In genomic region chr9:77807295-77807694, GRCh38 we compare ENCODE assay signal across 3 cellular contexts.
TF ChIP-seq lines count a peak whose summit lies in the region.

No MANE protein-coding gene starts in this region.

TF ChIP-seq in IMR-90, 13 proteins besides CTCF, POLR2A, EP300 and RAD21:
- no peak for TF ChIP-seq CHD1 (IDR thresholded peaks at IDR 0.05; ENCODE audit: low read depth, low read length)
- peak; percentile 95 for TF ChIP-seq CEBPB (IDR thresholded peaks at IDR 0.05; ENCODE audit: low read depth, low read length)
- TF ChIP-seq BHLHE40 (IDR thresholded peaks at IDR 0.05; ENCODE audit: low read depth, low read length): peak; percentile 83
- no peak for TF ChIP-seq MAFK (IDR thresholded peaks at IDR 0.05; ENCODE audit: low read depth, low read length)
- no peak for TF ChIP-seq MXI1 (IDR thresholded peaks at IDR 0.05; ENCODE audit: borderline replicate concordance, low read depth, low read length)
- TF ChIP-seq USF2 (IDR thresholded peaks at IDR 0.05; ENCODE audit: low read depth, low read length): peak; percentile 79
- peak; percentile 65 for TF ChIP-seq RCOR1 (IDR thresholded peaks at IDR 0.05; ENCODE audit: insufficient replicate concordance, low read length)
- no peak for TF ChIP-seq NFE2L2 (IDR thresholded peaks at IDR 0.05; ENCODE audit: low read depth, low read length)
- peak; percentile 79 for TF ChIP-seq FOS (IDR thresholded peaks at IDR 0.05; ENCODE audit: low read depth, low read length)
- TF ChIP-seq RFX5 (IDR thresholded peaks at IDR 0.05; ENCODE audit: low read depth, low read length): no peak
- TF ChIP-seq SMC3 (IDR thresholded peaks at IDR 0.05; ENCODE audit: low read depth, low read length): 0 out of 2 replicates have a peak, but pooled peaks have one; percentile 1
- no peak for TF ChIP-seq MAZ (IDR thresholded peaks at IDR 0.05; ENCODE audit: borderline replicate concordance, low read depth, low read length)
- TF ChIP-seq, protein P1, sequence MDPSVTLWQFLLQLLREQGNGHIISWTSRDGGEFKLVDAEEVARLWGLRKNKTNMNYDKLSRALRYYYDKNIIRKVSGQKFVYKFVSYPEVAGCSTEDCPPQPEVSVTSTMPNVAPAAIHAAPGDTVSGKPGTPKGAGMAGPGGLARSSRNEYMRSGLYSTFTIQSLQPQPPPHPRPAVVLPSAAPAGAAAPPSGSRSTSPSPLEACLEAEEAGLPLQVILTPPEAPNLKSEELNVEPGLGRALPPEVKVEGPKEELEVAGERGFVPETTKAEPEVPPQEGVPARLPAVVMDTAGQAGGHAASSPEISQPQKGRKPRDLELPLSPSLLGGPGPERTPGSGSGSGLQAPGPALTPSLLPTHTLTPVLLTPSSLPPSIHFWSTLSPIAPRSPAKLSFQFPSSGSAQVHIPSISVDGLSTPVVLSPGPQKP (IDR thresholded peaks at IDR 0.05; ENCODE audit: borderline replicate concordance, low read depth, low read length): no peak

TF ChIP-seq in GM12878, 131 proteins besides CTCF, POLR2A, EP300 and RAD21 (continues in another document):
- no peak for TF ChIP-seq NR2F1 (conservative IDR thresholded peaks at IDR 0.05)
- TF ChIP-seq SP1 (IDR thresholded peaks at IDR 0.05; ENCODE audit: low read depth, low read length): no peak
- TF ChIP-seq, protein P2, sequence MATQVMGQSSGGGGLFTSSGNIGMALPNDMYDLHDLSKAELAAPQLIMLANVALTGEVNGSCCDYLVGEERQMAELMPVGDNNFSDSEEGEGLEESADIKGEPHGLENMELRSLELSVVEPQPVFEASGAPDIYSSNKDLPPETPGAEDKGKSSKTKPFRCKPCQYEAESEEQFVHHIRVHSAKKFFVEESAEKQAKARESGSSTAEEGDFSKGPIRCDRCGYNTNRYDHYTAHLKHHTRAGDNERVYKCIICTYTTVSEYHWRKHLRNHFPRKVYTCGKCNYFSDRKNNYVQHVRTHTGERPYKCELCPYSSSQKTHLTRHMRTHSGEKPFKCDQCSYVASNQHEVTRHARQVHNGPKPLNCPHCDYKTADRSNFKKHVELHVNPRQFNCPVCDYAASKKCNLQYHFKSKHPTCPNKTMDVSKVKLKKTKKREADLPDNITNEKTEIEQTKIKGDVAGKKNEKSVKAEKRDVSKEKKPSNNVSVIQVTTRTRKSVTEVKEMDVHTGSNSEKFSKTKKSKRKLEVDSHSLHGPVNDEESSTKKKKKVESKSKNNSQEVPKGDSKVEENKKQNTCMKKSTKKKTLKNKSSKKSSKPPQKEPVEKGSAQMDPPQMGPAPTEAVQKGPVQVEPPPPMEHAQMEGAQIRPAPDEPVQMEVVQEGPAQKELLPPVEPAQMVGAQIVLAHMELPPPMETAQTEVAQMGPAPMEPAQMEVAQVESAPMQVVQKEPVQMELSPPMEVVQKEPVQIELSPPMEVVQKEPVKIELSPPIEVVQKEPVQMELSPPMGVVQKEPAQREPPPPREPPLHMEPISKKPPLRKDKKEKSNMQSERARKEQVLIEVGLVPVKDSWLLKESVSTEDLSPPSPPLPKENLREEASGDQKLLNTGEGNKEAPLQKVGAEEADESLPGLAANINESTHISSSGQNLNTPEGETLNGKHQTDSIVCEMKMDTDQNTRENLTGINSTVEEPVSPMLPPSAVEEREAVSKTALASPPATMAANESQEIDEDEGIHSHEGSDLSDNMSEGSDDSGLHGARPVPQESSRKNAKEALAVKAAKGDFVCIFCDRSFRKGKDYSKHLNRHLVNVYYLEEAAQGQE (IDR thresholded peaks at IDR 0.05; ENCODE audit: low read depth, low read length): no peak
- TF ChIP-seq ZBED1 (IDR thresholded peaks at IDR 0.05; ENCODE audit: borderline replicate concordance): no peak
- no peak for TF ChIP-seq E2F8 (IDR thresholded peaks at IDR 0.05; ENCODE audit: low read depth, partially characterized antibody)
- no peak for TF ChIP-seq YBX1 (IDR thresholded peaks at IDR 0.05)
- TF ChIP-seq GABPA (IDR thresholded peaks at IDR 0.05; ENCODE audit: low read depth): no peak
- no peak for TF ChIP-seq ZNF384 (IDR thresholded peaks at IDR 0.05; ENCODE audit: borderline replicate concordance, low read depth, low read length)
- no peak for TF ChIP-seq MXI1 (IDR thresholded peaks at IDR 0.05; ENCODE audit: low read depth, low read length)
- no peak for TF ChIP-seq CEBPZ (IDR thresholded peaks at IDR 0.05; ENCODE audit: low read depth, low read length)
- TF ChIP-seq LARP7 (IDR thresholded peaks at IDR 0.05): no peak

TF ChIP-seq in HepG2, 621 proteins besides CTCF, POLR2A, EP300 and RAD21 (continues in another document):
- TF ChIP-seq DPF2 (CRISPR knock-in tag; IDR thresholded peaks at IDR 0.05; ENCODE audit: borderline replicate concordance, low read depth) (0 out of 2 replicates have a peak, but pooled peaks have one; percentile 31), ZNF101 (CRISPR knock-in tag; IDR thresholded peaks at IDR 0.05; ENCODE audit: borderline replicate concordance, low read depth) (no peak), TBX2 (CRISPR knock-in tag; IDR thresholded peaks at IDR 0.05; ENCODE audit: borderline replicate concordance) (no peak), ZNF598 (CRISPR knock-in tag; IDR thresholded peaks at IDR 0.05; ENCODE audit: borderline replicate concordance) (no peak), ZFP36L2 (CRISPR knock-in tag; IDR thresholded peaks at IDR 0.05) (no peak), RCOR2 (CRISPR knock-in tag; IDR thresholded peaks at IDR 0.05) (no peak), RNF2 (conservative IDR thresholded peaks at IDR 0.05; ENCODE audit: low read depth) (no peak), HOXA5 (CRISPR knock-in tag; IDR thresholded peaks at IDR 0.05) (no peak), GATAD2A (CRISPR knock-in tag; IDR thresholded peaks at IDR 0.05) (peak; percentile 59; the same call in 1 of the 2 replicates), TAF1 (CRISPR knock-in tag; IDR thresholded peaks at IDR 0.05) (no peak), ZNF337 (CRISPR knock-in tag; IDR thresholded peaks at IDR 0.05; ENCODE audit: borderline replicate concordance, low read depth) (no peak), ZNF121 (CRISPR knock-in tag; IDR thresholded peaks at IDR 0.05) (no peak), KLF9 (CRISPR knock-in tag; IDR thresholded peaks at IDR 0.05; ENCODE audit: low read depth) (no peak), CEBPG (CRISPR knock-in tag; IDR thresholded peaks at IDR 0.05) (peak; percentile 28; the same call in 1 of the 2 replicates)
- TF ChIP-seq, protein P3, sequence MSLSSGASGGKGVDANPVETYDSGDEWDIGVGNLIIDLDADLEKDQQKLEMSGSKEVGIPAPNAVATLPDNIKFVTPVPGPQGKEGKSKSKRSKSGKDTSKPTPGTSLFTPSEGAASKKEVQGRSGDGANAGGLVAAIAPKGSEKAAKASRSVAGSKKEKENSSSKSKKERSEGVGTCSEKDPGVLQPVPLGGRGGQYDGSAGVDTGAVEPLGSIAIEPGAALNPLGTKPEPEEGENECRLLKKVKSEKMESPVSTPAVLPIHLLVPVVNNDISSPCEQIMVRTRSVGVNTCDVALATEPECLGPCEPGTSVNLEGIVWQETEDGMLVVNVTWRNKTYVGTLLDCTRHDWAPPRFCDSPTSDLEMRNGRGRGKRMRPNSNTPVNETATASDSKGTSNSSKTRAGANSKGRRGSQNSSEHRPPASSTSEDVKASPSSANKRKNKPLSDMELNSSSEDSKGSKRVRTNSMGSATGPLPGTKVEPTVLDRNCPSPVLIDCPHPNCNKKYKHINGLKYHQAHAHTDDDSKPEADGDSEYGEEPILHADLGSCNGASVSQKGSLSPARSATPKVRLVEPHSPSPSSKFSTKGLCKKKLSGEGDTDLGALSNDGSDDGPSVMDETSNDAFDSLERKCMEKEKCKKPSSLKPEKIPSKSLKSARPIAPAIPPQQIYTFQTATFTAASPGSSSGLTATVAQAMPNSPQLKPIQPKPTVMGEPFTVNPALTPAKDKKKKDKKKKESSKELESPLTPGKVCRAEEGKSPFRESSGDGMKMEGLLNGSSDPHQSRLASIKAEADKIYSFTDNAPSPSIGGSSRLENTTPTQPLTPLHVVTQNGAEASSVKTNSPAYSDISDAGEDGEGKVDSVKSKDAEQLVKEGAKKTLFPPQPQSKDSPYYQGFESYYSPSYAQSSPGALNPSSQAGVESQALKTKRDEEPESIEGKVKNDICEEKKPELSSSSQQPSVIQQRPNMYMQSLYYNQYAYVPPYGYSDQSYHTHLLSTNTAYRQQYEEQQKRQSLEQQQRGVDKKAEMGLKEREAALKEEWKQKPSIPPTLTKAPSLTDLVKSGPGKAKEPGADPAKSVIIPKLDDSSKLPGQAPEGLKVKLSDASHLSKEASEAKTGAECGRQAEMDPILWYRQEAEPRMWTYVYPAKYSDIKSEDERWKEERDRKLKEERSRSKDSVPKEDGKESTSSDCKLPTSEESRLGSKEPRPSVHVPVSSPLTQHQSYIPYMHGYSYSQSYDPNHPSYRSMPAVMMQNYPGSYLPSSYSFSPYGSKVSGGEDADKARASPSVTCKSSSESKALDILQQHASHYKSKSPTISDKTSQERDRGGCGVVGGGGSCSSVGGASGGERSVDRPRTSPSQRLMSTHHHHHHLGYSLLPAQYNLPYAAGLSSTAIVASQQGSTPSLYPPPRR (CRISPR knock-in tag; IDR thresholded peaks at IDR 0.05; ENCODE audit: borderline replicate concordance): 0 out of 2 replicates have a peak, but pooled peaks have one; percentile 2
- TF ChIP-seq, protein P4, sequence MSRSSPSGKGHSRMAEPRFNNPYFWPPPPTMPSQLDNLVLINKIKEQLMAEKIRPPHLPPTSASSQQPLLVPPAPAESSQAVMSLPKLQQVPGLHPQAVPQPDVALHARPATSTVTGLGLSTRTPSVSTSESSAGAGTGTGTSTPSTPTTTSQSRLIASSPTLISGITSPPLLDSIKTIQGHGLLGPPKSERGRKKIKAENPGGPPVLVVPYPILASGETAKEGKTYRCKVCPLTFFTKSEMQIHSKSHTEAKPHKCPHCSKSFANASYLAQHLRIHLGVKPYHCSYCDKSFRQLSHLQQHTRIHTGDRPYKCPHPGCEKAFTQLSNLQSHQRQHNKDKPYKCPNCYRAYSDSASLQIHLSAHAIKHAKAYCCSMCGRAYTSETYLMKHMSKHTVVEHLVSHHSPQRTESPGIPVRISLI (CRISPR knock-in tag; IDR thresholded peaks at IDR 0.05; ENCODE audit: borderline replicate concordance): no peak
- TF ChIP-seq, protein P5, sequence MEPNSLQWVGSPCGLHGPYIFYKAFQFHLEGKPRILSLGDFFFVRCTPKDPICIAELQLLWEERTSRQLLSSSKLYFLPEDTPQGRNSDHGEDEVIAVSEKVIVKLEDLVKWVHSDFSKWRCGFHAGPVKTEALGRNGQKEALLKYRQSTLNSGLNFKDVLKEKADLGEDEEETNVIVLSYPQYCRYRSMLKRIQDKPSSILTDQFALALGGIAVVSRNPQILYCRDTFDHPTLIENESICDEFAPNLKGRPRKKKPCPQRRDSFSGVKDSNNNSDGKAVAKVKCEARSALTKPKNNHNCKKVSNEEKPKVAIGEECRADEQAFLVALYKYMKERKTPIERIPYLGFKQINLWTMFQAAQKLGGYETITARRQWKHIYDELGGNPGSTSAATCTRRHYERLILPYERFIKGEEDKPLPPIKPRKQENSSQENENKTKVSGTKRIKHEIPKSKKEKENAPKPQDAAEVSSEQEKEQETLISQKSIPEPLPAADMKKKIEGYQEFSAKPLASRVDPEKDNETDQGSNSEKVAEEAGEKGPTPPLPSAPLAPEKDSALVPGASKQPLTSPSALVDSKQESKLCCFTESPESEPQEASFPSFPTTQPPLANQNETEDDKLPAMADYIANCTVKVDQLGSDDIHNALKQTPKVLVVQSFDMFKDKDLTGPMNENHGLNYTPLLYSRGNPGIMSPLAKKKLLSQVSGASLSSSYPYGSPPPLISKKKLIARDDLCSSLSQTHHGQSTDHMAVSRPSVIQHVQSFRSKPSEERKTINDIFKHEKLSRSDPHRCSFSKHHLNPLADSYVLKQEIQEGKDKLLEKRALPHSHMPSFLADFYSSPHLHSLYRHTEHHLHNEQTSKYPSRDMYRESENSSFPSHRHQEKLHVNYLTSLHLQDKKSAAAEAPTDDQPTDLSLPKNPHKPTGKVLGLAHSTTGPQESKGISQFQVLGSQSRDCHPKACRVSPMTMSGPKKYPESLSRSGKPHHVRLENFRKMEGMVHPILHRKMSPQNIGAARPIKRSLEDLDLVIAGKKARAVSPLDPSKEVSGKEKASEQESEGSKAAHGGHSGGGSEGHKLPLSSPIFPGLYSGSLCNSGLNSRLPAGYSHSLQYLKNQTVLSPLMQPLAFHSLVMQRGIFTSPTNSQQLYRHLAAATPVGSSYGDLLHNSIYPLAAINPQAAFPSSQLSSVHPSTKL (CRISPR knock-in tag; IDR thresholded peaks at IDR 0.05): peak; percentile 21; the same call in 1 of the 2 replicates
- TF ChIP-seq, protein P6, sequence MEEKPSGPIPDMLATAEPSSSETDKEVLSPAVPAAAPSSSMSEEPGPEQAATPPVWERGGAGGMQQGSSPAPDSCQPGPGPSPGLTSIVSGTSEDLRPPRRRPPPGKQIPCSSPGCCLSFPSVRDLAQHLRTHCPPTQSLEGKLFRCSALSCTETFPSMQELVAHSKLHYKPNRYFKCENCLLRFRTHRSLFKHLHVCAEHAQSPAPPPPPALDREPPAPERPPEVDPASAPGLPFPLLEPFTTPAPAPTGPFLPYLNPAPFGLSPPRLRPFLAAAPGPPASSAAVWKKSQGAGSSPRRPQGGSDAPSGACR (CRISPR knock-in tag; IDR thresholded peaks at IDR 0.05): no peak
- TF ChIP-seq, protein P7, sequence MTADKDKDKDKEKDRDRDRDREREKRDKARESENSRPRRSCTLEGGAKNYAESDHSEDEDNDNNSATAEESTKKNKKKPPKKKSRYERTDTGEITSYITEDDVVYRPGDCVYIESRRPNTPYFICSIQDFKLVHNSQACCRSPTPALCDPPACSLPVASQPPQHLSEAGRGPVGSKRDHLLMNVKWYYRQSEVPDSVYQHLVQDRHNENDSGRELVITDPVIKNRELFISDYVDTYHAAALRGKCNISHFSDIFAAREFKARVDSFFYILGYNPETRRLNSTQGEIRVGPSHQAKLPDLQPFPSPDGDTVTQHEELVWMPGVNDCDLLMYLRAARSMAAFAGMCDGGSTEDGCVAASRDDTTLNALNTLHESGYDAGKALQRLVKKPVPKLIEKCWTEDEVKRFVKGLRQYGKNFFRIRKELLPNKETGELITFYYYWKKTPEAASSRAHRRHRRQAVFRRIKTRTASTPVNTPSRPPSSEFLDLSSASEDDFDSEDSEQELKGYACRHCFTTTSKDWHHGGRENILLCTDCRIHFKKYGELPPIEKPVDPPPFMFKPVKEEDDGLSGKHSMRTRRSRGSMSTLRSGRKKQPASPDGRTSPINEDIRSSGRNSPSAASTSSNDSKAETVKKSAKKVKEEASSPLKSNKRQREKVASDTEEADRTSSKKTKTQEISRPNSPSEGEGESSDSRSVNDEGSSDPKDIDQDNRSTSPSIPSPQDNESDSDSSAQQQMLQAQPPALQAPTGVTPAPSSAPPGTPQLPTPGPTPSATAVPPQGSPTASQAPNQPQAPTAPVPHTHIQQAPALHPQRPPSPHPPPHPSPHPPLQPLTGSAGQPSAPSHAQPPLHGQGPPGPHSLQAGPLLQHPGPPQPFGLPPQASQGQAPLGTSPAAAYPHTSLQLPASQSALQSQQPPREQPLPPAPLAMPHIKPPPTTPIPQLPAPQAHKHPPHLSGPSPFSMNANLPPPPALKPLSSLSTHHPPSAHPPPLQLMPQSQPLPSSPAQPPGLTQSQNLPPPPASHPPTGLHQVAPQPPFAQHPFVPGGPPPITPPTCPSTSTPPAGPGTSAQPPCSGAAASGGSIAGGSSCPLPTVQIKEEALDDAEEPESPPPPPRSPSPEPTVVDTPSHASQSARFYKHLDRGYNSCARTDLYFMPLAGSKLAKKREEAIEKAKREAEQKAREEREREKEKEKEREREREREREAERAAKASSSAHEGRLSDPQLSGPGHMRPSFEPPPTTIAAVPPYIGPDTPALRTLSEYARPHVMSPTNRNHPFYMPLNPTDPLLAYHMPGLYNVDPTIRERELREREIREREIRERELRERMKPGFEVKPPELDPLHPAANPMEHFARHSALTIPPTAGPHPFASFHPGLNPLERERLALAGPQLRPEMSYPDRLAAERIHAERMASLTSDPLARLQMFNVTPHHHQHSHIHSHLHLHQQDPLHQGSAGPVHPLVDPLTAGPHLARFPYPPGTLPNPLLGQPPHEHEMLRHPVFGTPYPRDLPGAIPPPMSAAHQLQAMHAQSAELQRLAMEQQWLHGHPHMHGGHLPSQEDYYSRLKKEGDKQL (CRISPR knock-in tag; IDR thresholded peaks at IDR 0.05; ENCODE audit: low read depth): no peak
